Comparison of ENCODE assay signal across 8 cellular contexts in the genomic region with DNA sequence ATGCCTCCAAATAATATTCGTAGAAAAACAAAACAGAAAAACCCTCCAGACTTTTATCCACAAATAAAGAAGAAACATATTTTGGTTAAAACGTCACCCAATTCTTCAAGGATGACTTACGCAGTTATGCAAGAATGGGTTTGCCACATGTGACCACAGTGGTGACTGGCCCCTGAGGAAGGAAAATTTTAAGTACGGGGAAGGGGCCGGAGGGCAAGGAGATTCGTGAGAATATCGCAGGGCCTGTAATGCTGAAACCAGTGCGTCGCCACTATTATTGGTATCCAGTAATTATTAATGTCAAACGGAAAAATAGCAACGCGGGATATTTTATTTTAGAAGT. TPM values are rescaled to one million over a fixed set of nuclear protein-coding genes. Genes with fewer than 3 reads are reported as not detected.
A peak's percentile ranks its signal among the peaks of the same experiment; 100 is the strongest.
DNase-seq lines count a peak whose midpoint lies in the region; ATAC-seq and TF ChIP-seq lines count a peak whose summit lies in the region.

No MANE protein-coding gene starts in this region.

- TF ChIP-seq CTCF in PC-3 (conservative IDR thresholded peaks at IDR 0.05; ENCODE audit: low read depth, low read length) (no peak), lung (IDR thresholded peaks at IDR 0.05; ENCODE audit: control extremely low read depth, extremely low read depth) (no peak), transverse colon (IDR thresholded peaks at IDR 0.05) (no peak)

- TSS peak; percentile 79 for BruUV-seq in PC-3 (replicated peaks; lab: Mats Ljungman, UMichigan)

- H3K27me3 ChIP-seq in PC-3 (ENCODE audit: low read length) (no peaks in the 10 kb centered on the region), lung (ENCODE audit: control insufficient read depth, insufficient read depth) (no peaks in the 10 kb centered on the region), transverse colon (no peaks in the 10 kb centered on the region)

- H3K4me1 ChIP-seq in PC-3 (ENCODE audit: insufficient read depth, low read length) (peaks cover 60% of the 10 kb centered on the region), lung (ENCODE audit: control insufficient read depth in 2 of 2, insufficient read depth in 2 of 2, low read length in 2 of 2) (peaks cover 9 to 11% of the 10 kb centered on the region in 2 donors), transverse colon (peaks cover 8 to 43% (median 26%) of the 10 kb centered on the region in 4 donors)

- H4K20me1 ChIP-seq in PC-3 (ENCODE audit: low read length) = no peaks in the 10 kb centered on the region

- peaks cover 14% of the 10 kb centered on the region for H3K79me2 ChIP-seq in PC-3 (ENCODE audit: low read length)

- H3K4me2 ChIP-seq in PC-3 (ENCODE audit: low read length) = peak overlapping the region; percentile 92

- peak; percentile 11 for ATAC-seq in HG02642 (IDR thresholded peaks at IDR 0.05; ENCODE audit: poor library complexity, unreplicated experiment)
- ATAC-seq in PC-3 = peak; percentile 7
- no peak for ATAC-seq in lung (ENCODE audit: insufficient read depth, low FRiP score)
- ATAC-seq in GM21619 (IDR thresholded peaks at IDR 0.05; ENCODE audit: unreplicated experiment) = no peak

- WGBS in lung, 2 donors = 32% methylated on average over 12 of the region's 12 CpGs
- WGBS in transverse colon (ENCODE audit: low coverage in 1 of 2), 2 donors = 44 to 47% methylated on average over 11 to 12 of the region's 12 CpGs

- CTCF ChIA-PET in PC-3 (lab: Charles Lee) = interaction anchor here (1.0 kb wide), 1 partner anchor 35 kb away, joined by 3 read pairs; no protein-coding TSS in a partner anchor

- H3K36me3 ChIP-seq in PC-3 (ENCODE audit: low read depth, low read length) = peaks cover 21% of the 10 kb centered on the region
- peaks cover 9 to 13% of the 10 kb centered on the region in 2 donors for H3K36me3 ChIP-seq in lung (ENCODE audit: control insufficient read depth in 2 of 2, insufficient read depth in 2 of 2, low read length in 2 of 2)
- peaks cover 0 to 15% (median 5%) of the 10 kb centered on the region in 4 donors for H3K36me3 ChIP-seq in transverse colon

- H3K9me2 ChIP-seq in PC-3 (replicated peaks; ENCODE audit: low read length) = no peaks in the 10 kb centered on the region

- H3K4me3 ChIP-seq in PC-3 (ENCODE audit: low read length) = peak overlapping the region; percentile 96
- peak overlapping the region; percentile 37 for H3K4me3 ChIP-seq in lung
- peak overlapping the region; percentile 75 to 95 (median 83) for H3K4me3 ChIP-seq in transverse colon

- in situ Hi-C loops in transverse colon (cut with MboI; ENCODE audit: low pct_ligation_motif_present in 1 of 4, low pct_unique_long_range_greater_than_20kb in 1 of 4, low sequenced_read_pairs in 3 of 4) = loop anchor here in 1 of 4 donors (25.0 kb wide), 1 partner anchor 933 kb away; the partner anchor contains the start of genes MRPL32 and PSMA2

- peak overlapping the region; percentile 88 for H3K9ac ChIP-seq in PC-3 (ENCODE audit: low read length)

- H3K27ac ChIP-seq in PC-3 (ENCODE audit: low read length) (peak overlapping the region; percentile 100), cingulate gyrus (ENCODE audit: low read depth, low read length) (peak overlapping the region; percentile 95), lung (ENCODE audit: low read depth in 1 of 2, low read length in 1 of 2) (peak overlapping the region; percentile 90 to 95), transverse colon (peak overlapping the region; percentile 87 to 90 (median 88))

- TF ChIP-seq POLR2A in transverse colon (IDR thresholded peaks at IDR 0.05) = no peak

- intact Hi-C loops in PC-3 (cut with micrococcal nuclease) = no loop called here
- intact Hi-C loops in transverse colon (cut with DNase I; ENCODE audit: low total_unique reads) = no loop called here

- POLR2A ChIA-PET in PC-3 (lab: Charles Lee; ENCODE audit: unreplicated experiment) = interaction anchor here (0.5 to 0.7 kb wide), 4 partner anchors 35 to 1574 kb away, joined by 3 read pairs; no protein-coding TSS in a partner anchor

- DNase-seq in EH (ENCODE audit: low read depth) (peak; percentile 98), PC-3 (peak; percentile 87), lung (ENCODE audit: low spot score) (no peak), transverse colon (peak; percentile 26)
- DNase-seq in stimulated activated CD4-positive, alpha-beta T cell treated with anti-CD3 and anti-CD28 coated beads, Interleukin-4, amount 100 ng/mL, for 1 hour = no peak

- H3K9me3 ChIP-seq in PC-3 (ENCODE audit: low read length) (no peaks in the 10 kb centered on the region), lung (ENCODE audit: control insufficient read depth in 2 of 2, insufficient read depth in 1 of 2, low read length in 1 of 2) (no peaks in the 10 kb centered on the region), transverse colon (no peaks in the 10 kb centered on the region)

- peak overlapping the region; percentile 84 for H2AFZ ChIP-seq in PC-3 (ENCODE audit: low read length)

- H3F3A ChIP-seq in PC-3 (ENCODE audit: low read length, unreplicated experiment) = peaks cover 11% of the 10 kb centered on the region

- TF ChIP-seq EP300 in transverse colon (IDR thresholded peaks at IDR 0.05; ENCODE audit: low read depth) = peak; percentile 1

RNA-seq across cellular contexts. Expression of gene MRPS24, which starts 0.6 kb away (rescaled TPM):
- total RNA-seq in PC-3 (2014; rRNA removed) (199 and 200 TPM in 2 replicates), lung (10 to 100 TPM; 33.6 to 96.7 TPM), transverse colon (100 to 1,000 TPM in 1 of 4 donors, 10 to 100 TPM in 3; 22.8 to 110 (median 73.4) TPM)
- 100 to 1,000 TPM; 119 to 126 TPM for polyA plus RNA-seq in lung

RNA-seq across cellular contexts. Expression of gene URGCP, which starts 36.5 kb away (rescaled TPM):
- total RNA-seq in PC-3 (2014; rRNA removed) = 29.8 and 33.2 TPM in 2 replicates
- 10 to 100 TPM; 23.0 to 25.5 TPM for total RNA-seq in lung
- polyA plus RNA-seq in lung = 10 to 100 TPM; 11.8 to 16.4 TPM
- 10 to 100 TPM; 54.5 to 84.2 (median 58.2) TPM for total RNA-seq in transverse colon

RNA-seq across cellular contexts. Expression of gene UBE2D4, which starts 56.4 kb away (rescaled TPM):
- total RNA-seq in PC-3 (2014; rRNA removed) (11.8 and 17.7 TPM in 2 replicates), lung (10 to 100 TPM in 1 of 2 donors, 1 to 10 TPM in 1; 8.8 to 25.6 TPM), transverse colon (10 to 100 TPM; 13.3 to 55.7 (median 15.5) TPM)
- polyA plus RNA-seq in lung = 10 to 100 TPM; 11.9 to 22.4 TPM

Comparison
In these comparisons a context has a peak if more than half of its experiments do, and no peak if none do; other contexts are left out.
1. DNase-seq: peak in EH (single experiment), PC-3 (single experiment) and transverse colon (single experiment); none in lung (single experiment) and stimulated activated CD4-positive, alpha-beta T cell treated with anti-CD3 and anti-CD28 coated beads, Interleukin-4, amount 100 ng/mL, for 1 hour (single experiment).
2. ATAC-seq: peak in HG02642 (single experiment) and PC-3 (single experiment); none in lung (single experiment) and GM21619 (single experiment).
3. H3K4me3 ChIP-seq: peak in every context shown above with its lines; median percentile 96 in PC-3; 83 in transverse colon; 37 in lung.
4. Peak in every context shown above with its lines, with median percentiles within 50 percentile points of each other: H3K27ac ChIP-seq.